ENCODE assay signal across 1 cellular context in the genomic region with DNA sequence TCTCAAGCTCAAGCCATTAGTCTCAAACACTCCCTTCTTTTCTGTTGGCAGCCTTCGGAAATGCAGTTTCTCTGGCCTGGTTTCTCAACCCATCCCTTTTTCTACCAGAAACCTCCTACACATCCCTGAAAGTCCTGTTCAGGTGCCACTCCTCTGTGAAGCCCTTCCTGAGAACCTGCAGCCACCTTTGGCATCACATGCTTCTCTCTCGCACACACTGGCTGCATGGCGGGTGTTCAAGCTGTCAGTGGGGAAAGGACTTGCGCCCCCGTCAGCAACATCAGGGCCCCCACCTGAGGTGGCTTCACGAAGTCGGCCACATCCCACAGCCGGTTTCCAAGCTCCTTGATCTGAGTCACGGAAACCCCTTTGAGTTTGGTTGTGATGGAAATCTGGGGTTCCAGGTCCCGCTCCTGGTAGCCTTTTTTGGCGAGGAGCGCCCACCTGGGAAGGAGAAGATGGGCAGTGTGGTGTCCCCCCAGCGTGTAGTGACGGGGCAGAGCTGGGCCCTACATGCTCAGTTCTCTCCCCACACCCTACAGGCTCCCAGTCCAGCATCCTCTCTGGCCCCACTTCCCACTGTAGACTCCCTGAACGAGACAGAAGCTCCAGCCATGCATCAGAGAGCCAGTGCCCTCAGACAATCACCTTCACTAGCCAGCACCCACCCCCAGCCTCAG.
TF ChIP-seq lines count a peak whose summit lies in the region.

No MANE protein-coding gene starts in this region.

TF ChIP-seq in SK-N-SH, 30 proteins besides CTCF, POLR2A, EP300 and RAD21:
- TF ChIP-seq, protein P1, sequence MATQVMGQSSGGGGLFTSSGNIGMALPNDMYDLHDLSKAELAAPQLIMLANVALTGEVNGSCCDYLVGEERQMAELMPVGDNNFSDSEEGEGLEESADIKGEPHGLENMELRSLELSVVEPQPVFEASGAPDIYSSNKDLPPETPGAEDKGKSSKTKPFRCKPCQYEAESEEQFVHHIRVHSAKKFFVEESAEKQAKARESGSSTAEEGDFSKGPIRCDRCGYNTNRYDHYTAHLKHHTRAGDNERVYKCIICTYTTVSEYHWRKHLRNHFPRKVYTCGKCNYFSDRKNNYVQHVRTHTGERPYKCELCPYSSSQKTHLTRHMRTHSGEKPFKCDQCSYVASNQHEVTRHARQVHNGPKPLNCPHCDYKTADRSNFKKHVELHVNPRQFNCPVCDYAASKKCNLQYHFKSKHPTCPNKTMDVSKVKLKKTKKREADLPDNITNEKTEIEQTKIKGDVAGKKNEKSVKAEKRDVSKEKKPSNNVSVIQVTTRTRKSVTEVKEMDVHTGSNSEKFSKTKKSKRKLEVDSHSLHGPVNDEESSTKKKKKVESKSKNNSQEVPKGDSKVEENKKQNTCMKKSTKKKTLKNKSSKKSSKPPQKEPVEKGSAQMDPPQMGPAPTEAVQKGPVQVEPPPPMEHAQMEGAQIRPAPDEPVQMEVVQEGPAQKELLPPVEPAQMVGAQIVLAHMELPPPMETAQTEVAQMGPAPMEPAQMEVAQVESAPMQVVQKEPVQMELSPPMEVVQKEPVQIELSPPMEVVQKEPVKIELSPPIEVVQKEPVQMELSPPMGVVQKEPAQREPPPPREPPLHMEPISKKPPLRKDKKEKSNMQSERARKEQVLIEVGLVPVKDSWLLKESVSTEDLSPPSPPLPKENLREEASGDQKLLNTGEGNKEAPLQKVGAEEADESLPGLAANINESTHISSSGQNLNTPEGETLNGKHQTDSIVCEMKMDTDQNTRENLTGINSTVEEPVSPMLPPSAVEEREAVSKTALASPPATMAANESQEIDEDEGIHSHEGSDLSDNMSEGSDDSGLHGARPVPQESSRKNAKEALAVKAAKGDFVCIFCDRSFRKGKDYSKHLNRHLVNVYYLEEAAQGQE (IDR thresholded peaks at IDR 0.05; ENCODE audit: low read depth, low read length) = no peak
- TF ChIP-seq YY1 (IDR thresholded peaks at IDR 0.05; ENCODE audit: low read depth) = no peak
- no peak for TF ChIP-seq GATA2 (CRISPR knock-in tag; IDR thresholded peaks at IDR 0.05)
- TF ChIP-seq RFX5 (IDR thresholded peaks at IDR 0.05; ENCODE audit: low read length) = no peak
- no peak for TF ChIP-seq JUND (IDR thresholded peaks at IDR 0.05)
- TF ChIP-seq POLR2AphosphoS5 (IDR thresholded peaks at IDR 0.05; ENCODE audit: low read depth, low read length) = no peak
- TF ChIP-seq EZH2phosphoT487 (IDR thresholded peaks at IDR 0.05; ENCODE audit: borderline replicate concordance, low read depth) = no peak
- TF ChIP-seq, protein P2, sequence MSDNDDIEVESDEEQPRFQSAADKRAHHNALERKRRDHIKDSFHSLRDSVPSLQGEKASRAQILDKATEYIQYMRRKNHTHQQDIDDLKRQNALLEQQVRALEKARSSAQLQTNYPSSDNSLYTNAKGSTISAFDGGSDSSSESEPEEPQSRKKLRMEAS (IDR thresholded peaks at IDR 0.05; ENCODE audit: low read depth) = no peak
- TF ChIP-seq, protein P3, sequence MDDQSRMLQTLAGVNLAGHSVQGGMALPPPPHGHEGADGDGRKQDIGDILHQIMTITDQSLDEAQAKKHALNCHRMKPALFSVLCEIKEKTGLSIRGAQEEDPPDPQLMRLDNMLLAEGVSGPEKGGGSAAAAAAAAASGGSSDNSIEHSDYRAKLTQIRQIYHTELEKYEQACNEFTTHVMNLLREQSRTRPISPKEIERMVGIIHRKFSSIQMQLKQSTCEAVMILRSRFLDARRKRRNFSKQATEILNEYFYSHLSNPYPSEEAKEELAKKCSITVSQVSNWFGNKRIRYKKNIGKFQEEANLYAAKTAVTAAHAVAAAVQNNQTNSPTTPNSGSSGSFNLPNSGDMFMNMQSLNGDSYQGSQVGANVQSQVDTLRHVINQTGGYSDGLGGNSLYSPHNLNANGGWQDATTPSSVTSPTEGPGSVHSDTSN (IDR thresholded peaks at IDR 0.05) = no peak
